In genomic region chr2:141814150-141814549, GRCh38 we compare ENCODE assay signal across 2 cellular contexts.
TF ChIP-seq lines count a peak whose summit lies in the region.

No MANE protein-coding gene starts in this region.

TF ChIP-seq in HepG2, 621 proteins besides CTCF, POLR2A, EP300 and RAD21 (continued from another document):
- TF ChIP-seq, protein P1, sequence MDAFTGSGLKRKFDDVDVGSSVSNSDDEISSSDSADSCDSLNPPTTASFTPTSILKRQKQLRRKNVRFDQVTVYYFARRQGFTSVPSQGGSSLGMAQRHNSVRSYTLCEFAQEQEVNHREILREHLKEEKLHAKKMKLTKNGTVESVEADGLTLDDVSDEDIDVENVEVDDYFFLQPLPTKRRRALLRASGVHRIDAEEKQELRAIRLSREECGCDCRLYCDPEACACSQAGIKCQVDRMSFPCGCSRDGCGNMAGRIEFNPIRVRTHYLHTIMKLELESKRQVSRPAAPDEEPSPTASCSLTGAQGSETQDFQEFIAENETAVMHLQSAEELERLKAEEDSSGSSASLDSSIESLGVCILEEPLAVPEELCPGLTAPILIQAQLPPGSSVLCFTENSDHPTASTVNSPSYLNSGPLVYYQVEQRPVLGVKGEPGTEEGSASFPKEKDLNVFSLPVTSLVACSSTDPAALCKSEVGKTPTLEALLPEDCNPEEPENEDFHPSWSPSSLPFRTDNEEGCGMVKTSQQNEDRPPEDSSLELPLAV (CRISPR knock-in tag; conservative IDR thresholded peaks at IDR 0.05; ENCODE audit: low read depth), result no peak

TF ChIP-seq in HEK293, 187 proteins besides CTCF, POLR2A, EP300 and RAD21:
- TF ChIP-seq PRDM2 (tag by site-specific recombination; IDR thresholded peaks at IDR 0.05; ENCODE audit: borderline replicate concordance) (no peak), EGR2 (tag by site-specific recombination; IDR thresholded peaks at IDR 0.05; ENCODE audit: low read depth) (no peak), ZNF677 (tag by site-specific recombination; IDR thresholded peaks at IDR 0.05) (peak; percentile 61; the same call in 1 of the 2 replicates), HOXD13 (CRISPR knock-in tag; IDR thresholded peaks at IDR 0.05; ENCODE audit: borderline replicate concordance) (no peak), ZNF202 (tag by site-specific recombination; IDR thresholded peaks at IDR 0.05; ENCODE audit: borderline replicate concordance) (no peak), ZNF501 (tag by site-specific recombination; IDR thresholded peaks at IDR 0.05) (no peak), ZNF561 (tag by site-specific recombination; IDR thresholded peaks at IDR 0.05; ENCODE audit: borderline replicate concordance) (no peak)
- TF ChIP-seq, protein P2, sequence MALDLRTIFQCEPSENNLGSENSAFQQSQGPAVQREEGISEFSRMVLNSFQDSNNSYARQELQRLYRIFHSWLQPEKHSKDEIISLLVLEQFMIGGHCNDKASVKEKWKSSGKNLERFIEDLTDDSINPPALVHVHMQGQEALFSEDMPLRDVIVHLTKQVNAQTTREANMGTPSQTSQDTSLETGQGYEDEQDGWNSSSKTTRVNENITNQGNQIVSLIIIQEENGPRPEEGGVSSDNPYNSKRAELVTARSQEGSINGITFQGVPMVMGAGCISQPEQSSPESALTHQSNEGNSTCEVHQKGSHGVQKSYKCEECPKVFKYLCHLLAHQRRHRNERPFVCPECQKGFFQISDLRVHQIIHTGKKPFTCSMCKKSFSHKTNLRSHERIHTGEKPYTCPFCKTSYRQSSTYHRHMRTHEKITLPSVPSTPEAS (tag by site-specific recombination; IDR thresholded peaks at IDR 0.05), result no peak
